In the genomic region with DNA sequence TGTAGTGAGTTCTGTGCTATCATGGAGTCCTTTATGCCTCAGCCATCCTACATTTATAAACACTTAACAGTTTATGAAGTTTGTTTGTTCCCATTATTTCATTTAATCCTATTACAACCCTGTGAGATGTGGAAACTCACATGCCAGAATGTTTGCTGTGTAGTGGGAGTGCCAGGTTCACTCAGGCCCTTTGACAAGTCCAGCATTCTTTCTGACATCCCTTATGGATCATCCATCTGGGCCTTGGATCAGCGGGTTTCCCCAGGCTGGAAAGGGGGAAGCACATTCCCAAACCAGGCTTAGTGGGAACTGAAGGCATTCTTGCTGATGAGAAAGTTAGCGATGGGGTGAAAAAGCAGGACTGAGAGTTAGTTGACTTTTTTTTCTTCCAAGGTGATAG, we compare ENCODE assay signal across 24 cellular contexts.
DNase-seq lines count a peak whose midpoint lies in the region; ATAC-seq, FAIRE-seq and TF ChIP-seq lines count a peak whose summit lies in the region.
"Had no signal": no experiment of that assay in that cellular context is flagged by ENCODE, and none has a peak within 500 bp of the region (broad histone marks: within the 10 kb centered on the region; RNA-seq: fewer than 3 reads in every experiment).

No MANE protein-coding gene starts in this region.

- intact Hi-C loops in breast epithelium (cut with DNase I; ENCODE audit: low total_unique reads) (no loop called here), mammary epithelial cell (cut with micrococcal nuclease) (no loop called here), testis (cut with DNase I; ENCODE audit: low total_unique reads) (no loop called here)

- no peaks in the 10 kb centered on the region for H3K36me3 ChIP-seq in breast epithelium
- peaks cover 13% of the 10 kb centered on the region for H3K36me3 ChIP-seq in mammary epithelial cell (ENCODE audit: insufficient read depth, low read length)
- H3K36me3 ChIP-seq in H1 (ENCODE audit: control insufficient read depth in 2 of 4, insufficient read depth in 4 of 4, low read length in 3 of 4): peaks cover 0 to 11% (median 1%) of the 10 kb centered on the region in 4 experiments; a peak in 2 of 8 replicates
- H3K36me3 ChIP-seq in muscle layer of duodenum (ENCODE audit: control insufficient read depth in 1 of 2, insufficient read depth in 2 of 2, low read length in 2 of 2): peaks cover 4 to 16% of the 10 kb centered on the region in 2 donors
- H3K36me3 ChIP-seq in testis (ENCODE audit: low read depth, missing control alignments): no peaks in the 10 kb centered on the region
- no peaks in the 10 kb centered on the region; the same call in 1 of the 2 replicates for H3K36me3 ChIP-seq in WERI-Rb-1
- H3K36me3 ChIP-seq: cardiac muscle cell had no signal

- H3K79me2 ChIP-seq in mammary epithelial cell (ENCODE audit: insufficient read depth, low read length) (peaks cover 57% of the 10 kb centered on the region), H1 (ENCODE audit: control insufficient read depth in 1 of 2, insufficient read depth in 2 of 2, low read length in 2 of 2) (no peaks in the 10 kb centered on the region)

- H3K27ac ChIP-seq in breast epithelium (peak overlapping the region; percentile 68 to 84), mammary epithelial cell (ENCODE audit: insufficient read depth, low read depth, low read length) (no peak overlapping the region), H1 (ENCODE audit: low read depth, low read length) (no peak overlapping the region), muscle layer of duodenum (ENCODE audit: low read length) (peak overlapping the region; percentile 65), testis (peak overlapping the region; percentile 13 to 54), WERI-Rb-1 (no peak overlapping the region)
- H3K27ac ChIP-seq: 22Rv1, cardiac muscle cell had no signal

- no peaks in the 10 kb centered on the region for H3K23me2 ChIP-seq in H1 (ENCODE audit: low read depth, low read length)

- H3K79me1 ChIP-seq in H1 (ENCODE audit: low read depth, low read length): peaks cover 3% of the 10 kb centered on the region; the same call in 1 of the 2 replicates

- H2BK12ac ChIP-seq in H1 (ENCODE audit: low read depth, low read length): no peak overlapping the region

- no peak overlapping the region for H2BK120ac ChIP-seq in H1 (replicated peaks; ENCODE audit: low read depth, low read length)

- POLR2A ChIA-PET in H1 (lab: Charles Lee; ENCODE audit: partially characterized antibody): no interaction called here

- TF ChIP-seq RAD21 in H1 (IDR thresholded peaks at IDR 0.05 in 1 of 2, conservative IDR thresholded peaks at IDR 0.05 in 1 of 2; ENCODE audit: low read depth in 2 of 2, low read length in 2 of 2): no peak

- no peak for TF ChIP-seq EP300 in H1 (IDR thresholded peaks at IDR 0.05; ENCODE audit: borderline replicate concordance in 1 of 2, low read depth in 2 of 2, low read length in 2 of 2)

- no peaks in the 10 kb centered on the region for H3K4me1 ChIP-seq in breast epithelium
- no peaks in the 10 kb centered on the region for H3K4me1 ChIP-seq in mammary epithelial cell (ENCODE audit: insufficient read depth, low read length)
- H3K4me1 ChIP-seq in H1 (replicated peaks in 1 of 4; ENCODE audit: control insufficient read depth in 3 of 4, insufficient read depth in 4 of 4, low read length in 3 of 4): peaks cover 4 to 13% (median 7%) of the 10 kb centered on the region in 4 experiments
- peaks cover 0 to 40% of the 10 kb centered on the region in 2 donors for H3K4me1 ChIP-seq in muscle layer of duodenum (ENCODE audit: control insufficient read depth in 1 of 2, insufficient read depth in 2 of 2, low read length in 2 of 2)
- H3K4me1 ChIP-seq in testis: peaks cover 19% of the 10 kb centered on the region

- H2BK20ac ChIP-seq in H1 (ENCODE audit: low read length): no peak overlapping the region

- no peak overlapping the region for H3K18ac ChIP-seq in H1 (ENCODE audit: extremely low read depth, low read length)

- DNase-seq in breast epithelium (ENCODE audit: low spot score in 2 of 2) (no peak), mammary epithelial cell (no peak), H1 (ENCODE audit: low read depth in 1 of 2, low spot score in 2 of 2) (no peak), testis (no peak), NCI-H128 (lab: John Stamatoyannopoulos, UW; ENCODE audit: unreplicated experiment) (no peak), WERI-Rb-1 (no peak)
- DNase-seq: activated CD8-positive, alpha-beta memory T cell treated with anti-CD3 and anti-CD28 coated beads, Interleukin-2, amount 10 ng/mL, durations not matched to agents 7 days and 5 days; C1 segment of cervical spinal cord; GF-D8; mucosa of descending colon; NCI-H1417 treated with DMSO at 0.1 percent for 48 hours; NCI-H2171; NCI-H748 treated with DMSO at 0.1 percent for 48 hours; OCI-M1; SIG-M5; small intestine; stimulated activated CD4-positive, alpha-beta T cell treated with anti-CD3 and anti-CD28 coated beads, Interleukin-4, amount 100 ng/mL, for 1 hour had no signal

- no peak overlapping the region for H2BK5ac ChIP-seq in H1 (ENCODE audit: low read depth, low read length)

- ATAC-seq in HG02938 (IDR thresholded peaks at IDR 0.05; ENCODE audit: unreplicated experiment): no peak
- ATAC-seq: activated CD4-positive, CD25-positive, alpha-beta regulatory T cell treated with anti-CD3 and anti-CD28 coated beads, Interleukin-2, amount 50 U/mL, for 24 hours; activated CD8-positive, alpha-beta memory T cell treated with anti-CD3 and anti-CD28 coated beads, Interleukin-2, amount 10 ng/mL, durations not matched to agents 7 days and 5 days; activated T-helper 17 cell treated with anti-CD3 and anti-CD28 coated beads, Interleukin-2, amount 50 U/mL, for 72 hours; mucosa of descending colon had no signal

- no peak for FAIRE-seq in H1 (lab: Jason Lieb, UNC)
- FAIRE-seq: GM12891, small intestine had no signal

- no peak overlapping the region for H3K4me3 ChIP-seq in breast epithelium
- H3K4me3 ChIP-seq in mammary epithelial cell (replicated peaks in 1 of 3; ENCODE audit: insufficient read depth in 1 of 3, low read depth in 2 of 3, low read length in 3 of 3): no peak overlapping the region
- no peak overlapping the region for H3K4me3 ChIP-seq in H1 (ENCODE audit: extremely low read depth in 1 of 4, insufficient read depth in 2 of 4, low read depth in 3 of 4, low read length in 4 of 4)
- H3K4me3 ChIP-seq in muscle layer of duodenum (ENCODE audit: low read depth in 1 of 2, low read length in 2 of 2): no peak overlapping the region
- H3K4me3 ChIP-seq in testis: no peak overlapping the region
- no peak overlapping the region for H3K4me3 ChIP-seq in WERI-Rb-1 (ENCODE audit: low read depth, low read length)
- H3K4me3 ChIP-seq: cardiac muscle cell, mucosa of descending colon had no signal

- H3K27me3 ChIP-seq in breast epithelium (no peaks in the 10 kb centered on the region), mammary epithelial cell (ENCODE audit: insufficient read depth, low read length) (no peaks in the 10 kb centered on the region), H1 (replicated peaks in 1 of 4; ENCODE audit: control insufficient read depth in 3 of 4, extremely low read depth in 1 of 4, insufficient read depth in 3 of 4, low read length in 3 of 4) (no peaks in the 10 kb centered on the region), muscle layer of duodenum (ENCODE audit: low read depth, low read length) (no peaks in the 10 kb centered on the region), testis (no peaks in the 10 kb centered on the region), WERI-Rb-1 (ENCODE audit: insufficient read depth, low read depth, severe bottlenecking) (no peaks in the 10 kb centered on the region)
- H3K27me3 ChIP-seq: cardiac muscle cell had no signal

- TF ChIP-seq POLR2A in breast epithelium (IDR thresholded peaks at IDR 0.05): no peak
- no peak for TF ChIP-seq POLR2A in H1 (IDR thresholded peaks at IDR 0.05; ENCODE audit: control extremely low read depth in 1 of 2, low read depth in 2 of 2, low read length in 2 of 2)
- no peak for TF ChIP-seq POLR2A in testis (IDR thresholded peaks at IDR 0.05)

- no peak overlapping the region for H3K56ac ChIP-seq in H1 (replicated peaks; ENCODE audit: insufficient read length, low read depth, low read length)

- H3K9ac ChIP-seq in mammary epithelial cell (ENCODE audit: insufficient read depth, low read length) (no peak overlapping the region), H1 (replicated peaks in 1 of 4; ENCODE audit: extremely low read depth in 1 of 4, low read depth in 3 of 4, low read length in 3 of 4) (peak overlapping the region in 1 of 4 experiments; percentile 18; a peak in 1 of 7 replicates)

- no peak overlapping the region for H3K14ac ChIP-seq in H1 (ENCODE audit: insufficient read length)

- H3K9me3 ChIP-seq in breast epithelium: no peaks in the 10 kb centered on the region
- H3K9me3 ChIP-seq in mammary epithelial cell (replicated peaks; ENCODE audit: insufficient read depth, low read length): no peaks in the 10 kb centered on the region
- peaks cover 3 to 17% of the 10 kb centered on the region in 2 experiments; a peak in 1 of 4 replicates for H3K9me3 ChIP-seq in H1 (ENCODE audit: insufficient read depth in 2 of 2, low read depth in 1 of 2, low read length in 1 of 2)
- no peaks in the 10 kb centered on the region for H3K9me3 ChIP-seq in muscle layer of duodenum (ENCODE audit: control insufficient read depth in 1 of 2, low read length in 2 of 2)
- H3K9me3 ChIP-seq in testis: no peaks in the 10 kb centered on the region
- H3K9me3 ChIP-seq in WERI-Rb-1 (ENCODE audit: severe bottlenecking): no peaks in the 10 kb centered on the region
- H3K9me3 ChIP-seq: mucosa of descending colon had no signal

- CTCF ChIA-PET in mammary epithelial cell (lab: Charles Lee; ENCODE audit: low non-redundant PET): no interaction called here
- CTCF ChIA-PET in H1 (lab: Charles Lee; ENCODE audit: partially characterized antibody): no interaction called here

- in situ Hi-C loops in mammary epithelial cell (cut with MboI; ENCODE audit: low sequenced_read_pairs in 2 of 2): no loop called here

- no peak for TF ChIP-seq CTCF in breast epithelium (IDR thresholded peaks at IDR 0.05)
- no peak for TF ChIP-seq CTCF in mammary epithelial cell (conservative IDR thresholded peaks at IDR 0.05 in 1 of 2, IDR thresholded peaks at IDR 0.05 in 1 of 2; ENCODE audit: extremely low read depth in 1 of 2, insufficient read depth in 1 of 2, low read depth in 1 of 2, low read length in 2 of 2)
- no peak for TF ChIP-seq CTCF in H1 (IDR thresholded peaks at IDR 0.05; ENCODE audit: control extremely low read depth in 1 of 3, insufficient read depth in 1 of 3, low read depth in 1 of 3, low read length in 3 of 3)
- TF ChIP-seq CTCF in testis (IDR thresholded peaks at IDR 0.05): no peak
- no peak for TF ChIP-seq CTCF in WERI-Rb-1 (IDR thresholded peaks at IDR 0.05; ENCODE audit: low read depth, low read length)

- no peaks in the 10 kb centered on the region for H4K20me1 ChIP-seq in mammary epithelial cell (ENCODE audit: insufficient read depth, low read length)
- H4K20me1 ChIP-seq in H1 (replicated peaks in 1 of 2; ENCODE audit: control insufficient read depth in 1 of 2, insufficient read depth in 2 of 2, low read length in 2 of 2): peaks cover 0 to 1% of the 10 kb centered on the region in 2 experiments

- no peak overlapping the region for H4K91ac ChIP-seq in H1 (replicated peaks; ENCODE audit: insufficient read length, low read length)

- H4K8ac ChIP-seq in H1 (ENCODE audit: extremely low read depth, insufficient read depth, low read length): no peak overlapping the region

- dilution Hi-C loops in mammary epithelial cell (cut with HindIII; ENCODE audit: low sequenced_read_pairs): no loop called here

- no TSS peak for BruUV-seq in mammary epithelial cell (replicated peaks; lab: Mats Ljungman, UMichigan)

- peak overlapping the region; percentile 48; the same call in 1 of the 2 replicates for H2AK5ac ChIP-seq in H1 (ENCODE audit: low read depth, low read length)

- H3K4me2 ChIP-seq in mammary epithelial cell (ENCODE audit: insufficient read depth, low read depth, low read length) (no peak overlapping the region), H1 (ENCODE audit: insufficient read depth in 1 of 2, low read depth in 2 of 2, low read length in 2 of 2) (no peak overlapping the region; a peak in 1 of 4 replicates)

- H3K4ac ChIP-seq in H1 (replicated peaks; ENCODE audit: insufficient read length, low read depth, low read length): no peak overlapping the region

- H3K23ac ChIP-seq in H1 (ENCODE audit: insufficient read length): no peak overlapping the region

- no peak overlapping the region for H2AFZ ChIP-seq in mammary epithelial cell (ENCODE audit: low read depth, low read length)
- no peak overlapping the region for H2AFZ ChIP-seq in H1 (ENCODE audit: low read length)

- H2BK15ac ChIP-seq in H1 (ENCODE audit: low read length): no peak overlapping the region

- no peak overlapping the region for H4K5ac ChIP-seq in H1 (ENCODE audit: insufficient read length, low read depth, low read length)

- 100% methylated on average over 2 of the region's 2 CpGs for WGBS in mammary epithelial cell (ENCODE audit: low coverage, missing lambda C conversion rate)
- WGBS in H1 (ENCODE audit: extremely low coverage in 1 of 2, insufficient coverage in 1 of 2, insufficient read length in 1 of 2, insufficient replicate concordance in 2 of 2, low coverage in 1 of 2, low lambda C conversion rate in 2 of 2, missing lambda C conversion rate in 1 of 2), 2 experiments: 88% methylated on average over 2 of the region's 2 CpGs; no CpG with 5 or more reads in 1 of the 2 experiments
- WGBS in testis, 2 donors: 65 to 69% methylated on average over 2 of the region's 2 CpGs

Comparison
In these comparisons a context has a peak if more than half of its experiments do, and no peak if none do; other contexts are left out.
1. H3K27ac ChIP-seq: peak in breast epithelium (2 of 2), muscle layer of duodenum (single experiment) and testis (2 of 2); none in mammary epithelial cell (single experiment), H1 (single experiment) and WERI-Rb-1 (single experiment).